ENCODE assay signal across 1 cellular context in genomic region chr3:122977645-122978466, GRCh38.
TF ChIP-seq lines count a peak whose summit lies in the region.

No MANE protein-coding gene starts in this region.

TF ChIP-seq in HEK293, 187 proteins besides CTCF, POLR2A, EP300 and RAD21 (continued from another document and continues in another):
- no peak for TF ChIP-seq PRDM6 (tag by site-specific recombination; IDR thresholded peaks at IDR 0.05)
- TF ChIP-seq ZNF354C (tag by site-specific recombination; IDR thresholded peaks at IDR 0.05; ENCODE audit: borderline replicate concordance, low read depth), result no peak
- TF ChIP-seq, protein P1, sequence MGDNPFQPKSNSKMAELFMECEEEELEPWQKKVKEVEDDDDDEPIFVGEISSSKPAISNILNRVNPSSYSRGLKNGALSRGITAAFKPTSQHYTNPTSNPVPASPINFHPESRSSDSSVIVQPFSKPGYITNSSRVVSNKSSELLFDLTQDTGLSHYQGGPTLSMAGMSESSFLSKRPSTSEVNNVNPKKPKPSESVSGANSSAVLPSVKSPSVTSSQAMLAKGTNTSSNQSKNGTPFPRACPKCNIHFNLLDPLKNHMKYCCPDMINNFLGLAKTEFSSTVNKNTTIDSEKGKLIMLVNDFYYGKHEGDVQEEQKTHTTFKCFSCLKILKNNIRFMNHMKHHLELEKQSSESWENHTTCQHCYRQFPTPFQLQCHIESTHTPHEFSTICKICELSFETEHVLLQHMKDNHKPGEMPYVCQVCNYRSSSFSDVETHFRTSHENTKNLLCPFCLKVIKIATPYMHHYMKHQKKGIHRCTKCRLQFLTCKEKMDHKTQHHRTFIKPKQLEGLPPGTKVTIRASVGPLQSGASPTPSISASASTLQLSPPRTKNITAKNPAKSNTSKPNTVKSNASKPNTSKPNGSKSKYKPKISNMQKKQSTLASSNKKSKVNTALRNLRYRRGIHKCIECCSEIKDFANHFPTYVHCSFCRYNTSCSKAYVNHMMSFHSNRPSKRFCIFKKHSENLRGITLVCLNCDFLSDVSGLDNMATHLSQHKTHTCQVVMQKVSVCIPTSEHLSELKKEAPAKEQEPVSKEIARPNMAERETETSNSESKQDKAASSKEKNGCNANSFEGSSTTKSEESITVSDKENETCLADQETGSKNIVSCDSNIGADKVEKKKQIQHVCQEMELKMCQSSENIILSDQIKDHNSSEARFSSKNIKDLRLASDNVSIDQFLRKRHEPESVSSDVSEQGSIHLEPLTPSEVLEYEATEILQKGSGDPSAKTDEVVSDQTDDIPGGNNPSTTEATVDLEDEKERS (tag by site-specific recombination; IDR thresholded peaks at IDR 0.05), result no peak
- no peak for TF ChIP-seq ZNF549 (tag by site-specific recombination; IDR thresholded peaks at IDR 0.05)
- TF ChIP-seq ZNF280C (tag by site-specific recombination; IDR thresholded peaks at IDR 0.05), result no peak
- 0 out of 2 replicates have a peak, but pooled peaks have one; percentile 5 for TF ChIP-seq ATF2 (tag by site-specific recombination; IDR thresholded peaks at IDR 0.05; ENCODE audit: low read depth)
- TF ChIP-seq ZNF488 (tag by site-specific recombination; IDR thresholded peaks at IDR 0.05), result no peak
- TF ChIP-seq ZNF140 (tag by site-specific recombination; IDR thresholded peaks at IDR 0.05), result no peak
- no peak for TF ChIP-seq MYNN (tag by site-specific recombination; IDR thresholded peaks at IDR 0.05; ENCODE audit: borderline replicate concordance)
- TF ChIP-seq ZBTB48 (tag by site-specific recombination; IDR thresholded peaks at IDR 0.05), result peak; percentile 83; the same call in 1 of the 2 replicates
- no peak for TF ChIP-seq PRDM4 (tag by site-specific recombination; IDR thresholded peaks at IDR 0.05)
- no peak for TF ChIP-seq REST (tag by site-specific recombination; IDR thresholded peaks at IDR 0.05)
- TF ChIP-seq, protein P2, sequence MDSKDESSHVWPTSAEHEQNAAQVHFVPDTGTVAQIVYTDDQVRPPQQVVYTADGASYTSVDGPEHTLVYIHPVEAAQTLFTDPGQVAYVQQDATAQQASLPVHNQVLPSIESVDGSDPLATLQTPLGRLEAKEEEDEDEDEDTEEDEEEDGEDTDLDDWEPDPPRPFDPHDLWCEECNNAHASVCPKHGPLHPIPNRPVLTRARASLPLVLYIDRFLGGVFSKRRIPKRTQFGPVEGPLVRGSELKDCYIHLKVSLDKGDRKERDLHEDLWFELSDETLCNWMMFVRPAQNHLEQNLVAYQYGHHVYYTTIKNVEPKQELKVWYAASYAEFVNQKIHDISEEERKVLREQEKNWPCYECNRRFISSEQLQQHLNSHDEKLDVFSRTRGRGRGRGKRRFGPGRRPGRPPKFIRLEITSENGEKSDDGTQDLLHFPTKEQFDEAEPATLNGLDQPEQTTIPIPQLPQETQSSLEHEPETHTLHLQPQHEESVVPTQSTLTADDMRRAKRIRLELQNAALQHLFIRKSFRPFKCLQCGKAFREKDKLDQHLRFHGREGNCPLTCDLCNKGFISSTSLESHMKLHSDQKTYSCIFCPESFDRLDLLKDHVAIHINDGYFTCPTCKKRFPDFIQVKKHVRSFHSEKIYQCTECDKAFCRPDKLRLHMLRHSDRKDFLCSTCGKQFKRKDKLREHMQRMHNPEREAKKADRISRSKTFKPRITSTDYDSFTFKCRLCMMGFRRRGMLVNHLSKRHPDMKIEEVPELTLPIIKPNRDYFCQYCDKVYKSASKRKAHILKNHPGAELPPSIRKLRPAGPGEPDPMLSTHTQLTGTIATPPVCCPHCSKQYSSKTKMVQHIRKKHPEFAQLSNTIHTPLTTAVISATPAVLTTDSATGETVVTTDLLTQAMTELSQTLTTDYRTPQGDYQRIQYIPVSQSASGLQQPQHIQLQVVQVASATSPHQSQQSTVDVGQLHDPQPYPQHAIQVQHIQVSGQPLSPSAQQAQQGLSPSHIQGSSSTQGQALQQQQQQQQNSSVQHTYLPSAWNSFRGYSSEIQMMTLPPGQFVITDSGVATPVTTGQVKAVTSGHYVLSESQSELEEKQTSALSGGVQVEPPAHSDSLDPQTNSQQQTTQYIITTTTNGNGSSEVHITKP (tag by site-specific recombination; IDR thresholded peaks at IDR 0.05), result peak; percentile 82
- TF ChIP-seq ZNF132 (tag by site-specific recombination; IDR thresholded peaks at IDR 0.05; ENCODE audit: borderline replicate concordance), result no peak
- no peak for TF ChIP-seq ZNF292 (tag by site-specific recombination; IDR thresholded peaks at IDR 0.05; ENCODE audit: borderline replicate concordance, low read depth)
- TF ChIP-seq ZNF423 (tag by site-specific recombination; IDR thresholded peaks at IDR 0.05), result peak; percentile 61; the same call in 1 of the 2 replicates
- TF ChIP-seq ZNF175 (tag by site-specific recombination; IDR thresholded peaks at IDR 0.05), result no peak
- peak; percentile 89 for TF ChIP-seq GLIS2 (tag by site-specific recombination; IDR thresholded peaks at IDR 0.05)
- TF ChIP-seq ZNF791 (tag by site-specific recombination; IDR thresholded peaks at IDR 0.05), result no peak
- no peak for TF ChIP-seq ZNF266 (tag by site-specific recombination; IDR thresholded peaks at IDR 0.05; ENCODE audit: low read depth)
- no peak for TF ChIP-seq RBAK (tag by site-specific recombination; IDR thresholded peaks at IDR 0.05)
- TF ChIP-seq ZNF785 (tag by site-specific recombination; IDR thresholded peaks at IDR 0.05), result no peak
- TF ChIP-seq ZNF18 (tag by site-specific recombination; IDR thresholded peaks at IDR 0.05), result no peak
- no peak for TF ChIP-seq ZFP3 (tag by site-specific recombination; IDR thresholded peaks at IDR 0.05; ENCODE audit: low read depth)
- TF ChIP-seq ZFHX2 (tag by site-specific recombination; conservative IDR thresholded peaks at IDR 0.05), result peak; percentile 71
- TF ChIP-seq ZNF529 (tag by site-specific recombination; IDR thresholded peaks at IDR 0.05; ENCODE audit: insufficient replicate concordance), result no peak
- peak; percentile 45; the same call in 1 of the 2 replicates for TF ChIP-seq ZNF600 (tag by site-specific recombination; IDR thresholded peaks at IDR 0.05)
- TF ChIP-seq ZNF2 (tag by site-specific recombination; IDR thresholded peaks at IDR 0.05), result no peak
- no peak for TF ChIP-seq ZNF391 (tag by site-specific recombination; IDR thresholded peaks at IDR 0.05; ENCODE audit: borderline replicate concordance, low read depth)
- no peak for TF ChIP-seq ZBTB7A (tag by site-specific recombination; IDR thresholded peaks at IDR 0.05; ENCODE audit: low read depth)
- no peak for TF ChIP-seq ZNF558 (tag by site-specific recombination; IDR thresholded peaks at IDR 0.05)
- TF ChIP-seq ZSCAN18 (tag by site-specific recombination; IDR thresholded peaks at IDR 0.05), result no peak
- no peak for TF ChIP-seq KLF1 (tag by site-specific recombination; IDR thresholded peaks at IDR 0.05)
- no peak for TF ChIP-seq ZNF16 (tag by site-specific recombination; IDR thresholded peaks at IDR 0.05; ENCODE audit: low read depth)
